25 cellular contexts compared by ENCODE assay signal in the genomic region with DNA sequence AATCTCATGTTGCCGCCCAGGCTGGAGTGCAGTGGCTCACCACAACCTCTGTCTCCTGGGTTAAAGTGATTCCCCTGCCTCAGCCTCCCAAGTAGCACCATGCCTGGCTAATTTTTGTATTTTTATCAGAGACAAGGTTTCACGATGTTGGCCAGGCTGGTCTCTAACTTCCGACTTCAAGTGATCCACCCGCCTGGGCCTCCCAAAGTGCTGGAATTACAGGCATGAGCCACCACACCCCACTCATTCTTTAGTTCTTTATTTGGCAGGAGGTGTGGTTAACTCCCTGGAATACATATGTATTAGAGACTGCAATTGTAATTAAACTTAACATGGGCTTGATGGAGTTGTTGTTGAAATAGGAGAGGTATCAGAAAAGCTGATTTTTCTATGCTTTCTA.
"Had no signal": no experiment of that assay in that cellular context is flagged by ENCODE, and none has a peak within 500 bp of the region (broad histone marks: within the 10 kb centered on the region; RNA-seq: fewer than 3 reads in every experiment).

No MANE protein-coding gene starts in this region.

- H3K27me3 ChIP-seq: MG63, SJSA1 had no signal

- FAIRE-seq: HepG2, RCC 7860 had no signal

- H3K9me3 ChIP-seq: MG63, SJSA1 had no signal

- H3K4me1 ChIP-seq: SJSA1 had no signal

- DNase-seq: IMR-90, Karpas-422, KG1, MG63, NCI-H1092, NCI-H1105 treated with DMSO at 0.1 percent for 48 hours, NCI-H1417 treated with DMSO at 0.1 percent for 48 hours, NCI-H146, NCI-H1694 treated with DMSO at 0.1 percent for 48 hours, NCI-H1930, NCI-H2081, NCI-H2107, NCI-H226, NCI-H446, NCI-H510A, NCI-H524 treated with DMSO at 0.1 percent for 48 hours, NCI-H69, NCI-H774, Right ventricle myocardium superior, RPMI8226, SIG-M5 had no signal

- H3K27ac ChIP-seq: SJSA1, SK-N-MC had no signal

- H3K36me3 ChIP-seq: MG63, SJSA1 had no signal

- H3K4me3 ChIP-seq: MG63, SJSA1, SK-N-MC had no signal

- ATAC-seq: HepG2 had no signal
